In genomic region chr11:48111941-48112340, GRCh38 we compare ENCODE assay signal across 25 cellular contexts.
DNase-seq lines count a peak whose midpoint lies in the region; ATAC-seq and TF ChIP-seq lines count a peak whose summit lies in the region.
"Had no signal": no experiment of that assay in that cellular context is flagged by ENCODE, and none has a peak within 500 bp of the region (broad histone marks: within the 10 kb centered on the region; RNA-seq: fewer than 3 reads in every experiment).

No MANE protein-coding gene starts in this region.

- no peak overlapping the region for H3K4me3 Mint-ChIP-seq in stimulated activated memory B cell treated with anti-CD40 and anti-IgM and Interleukin-4, amounts not matched to agents 10 μg/mL and 1 μg/mL and 100 μg/mL, for 72 hours
- H3K4me3 Mint-ChIP-seq in endodermal cell = no peak overlapping the region
- H3K4me3 Mint-ChIP-seq: activated naive CD8-positive, alpha-beta T cell treated with anti-CD3 and anti-CD28 coated beads, Interleukin-2, amount 50 U/mL, for 24 hours; immature natural killer cell; T-helper 2 cell treated with Interferon-gamma antibody and Interleukin-4, amounts not matched to agents 5 μg/mL and 100 μg/mL, for 36 hours had no signal

- no peak for TF ChIP-seq EP300 in suprapubic skin (IDR thresholded peaks at IDR 0.05)

- no peaks in the 10 kb centered on the region for H3F3A ChIP-seq in Loucy (ENCODE audit: low read depth)

- no peak overlapping the region for H3K4me2 ChIP-seq in Loucy (ENCODE audit: low read depth, low read length, poor library complexity, severe bottlenecking)
- H3K4me2 ChIP-seq: A549, hepatocyte had no signal

- H3K36me3 Mint-ChIP-seq in stimulated activated memory B cell treated with anti-CD40 and anti-IgM and Interleukin-4, amounts not matched to agents 10 μg/mL and 1 μg/mL and 100 μg/mL, for 72 hours = peaks cover 30% of the 10 kb centered on the region
- H3K36me3 Mint-ChIP-seq in endodermal cell (ENCODE audit: low read depth) = peaks cover 19% of the 10 kb centered on the region

- H3K9me3 ChIP-seq in cardiac muscle cell (ENCODE audit: low read depth) (no peaks in the 10 kb centered on the region), Loucy (ENCODE audit: insufficient read depth, low read depth, low read length) (peaks cover 11% of the 10 kb centered on the region), suprapubic skin (peaks cover 5% of the 10 kb centered on the region), endodermal cell (ENCODE audit: control insufficient read depth, low read length) (peaks cover 33% of the 10 kb centered on the region), adrenal gland (replicated peaks in 1 of 3) (peaks cover 0 to 14% (median 5%) of the 10 kb centered on the region in 3 donors)

- TF ChIP-seq CTCF in cardiac muscle cell (IDR thresholded peaks at IDR 0.05; ENCODE audit: low read depth, low read length) (no peak), Loucy (conservative IDR thresholded peaks at IDR 0.05; ENCODE audit: low read length) (no peak), suprapubic skin (IDR thresholded peaks at IDR 0.05) (no peak), endodermal cell (conservative IDR thresholded peaks at IDR 0.05) (no peak), adrenal gland (IDR thresholded peaks at IDR 0.05) (no peak)

- H3K4me1 Mint-ChIP-seq in stimulated activated memory B cell treated with anti-CD40 and anti-IgM and Interleukin-4, amounts not matched to agents 10 μg/mL and 1 μg/mL and 100 μg/mL, for 72 hours = peaks cover 35% of the 10 kb centered on the region
- peaks cover 7% of the 10 kb centered on the region for H3K4me1 Mint-ChIP-seq in endodermal cell

- intact Hi-C loops in Right ventricle myocardium inferior (cut with DNase I) (no loop called here), adrenal gland (cut with DNase I) (loop anchor here in 1 of 2 donors (2.0 kb wide), 1 partner anchor 177 kb away; no protein-coding TSS in a partner anchor)

- no peaks in the 10 kb centered on the region for H3K27me3 Mint-ChIP-seq in stimulated activated memory B cell treated with anti-CD40 and anti-IgM and Interleukin-4, amounts not matched to agents 10 μg/mL and 1 μg/mL and 100 μg/mL, for 72 hours
- no peaks in the 10 kb centered on the region for H3K27me3 Mint-ChIP-seq in endodermal cell (ENCODE audit: insufficient read depth)
- H3K27me3 Mint-ChIP-seq: activated naive CD8-positive, alpha-beta T cell treated with anti-CD3 and anti-CD28 coated beads, Interleukin-2, amount 50 U/mL, for 24 hours had no signal

- no peaks in the 10 kb centered on the region for H3K9me2 ChIP-seq in Loucy (replicated peaks; ENCODE audit: low read depth, low read length)

- H3K4me3 ChIP-seq in cardiac muscle cell (no peak overlapping the region), Loucy (ENCODE audit: low read length, poor library complexity, severe bottlenecking) (no peak overlapping the region), suprapubic skin (no peak overlapping the region), endodermal cell (ENCODE audit: low read length) (no peak overlapping the region), adrenal gland (no peak overlapping the region)
- H3K4me3 ChIP-seq: A549, hepatocyte, psoas muscle had no signal

- peak in 1 of 2 donors; percentile 14 for DNase-seq in cardiac muscle cell (ENCODE audit: low read depth in 1 of 2, low spot score in 1 of 2)
- no peak for DNase-seq in Right ventricle myocardium inferior (ENCODE audit: missing footprints)
- DNase-seq in kidney tubule cell (ENCODE audit: low spot score) = peak; percentile 79
- no peak for DNase-seq in suprapubic skin (ENCODE audit: low spot score in 2 of 2)
- DNase-seq in endodermal cell = no peak
- no peak for DNase-seq in adrenal gland
- DNase-seq: activated CD4-positive, alpha-beta T cell treated with anti-CD3 and anti-CD28 coated beads, Interleukin-2, amount 50 U/mL, for 1 hour; activated naive CD8-positive, alpha-beta T cell treated with anti-CD3 and anti-CD28 coated beads, Interleukin-2, amount 50 U/mL, for 24 hours; COR-L47; DND-41; foreskin melanocyte; immature natural killer cell; NCI-H1092 treated with DMSO at 0.1 percent for 48 hours; NCI-H2029 treated with DMSO at 0.1 percent for 48 hours; NCI-H345; NCI-H748 treated with DMSO at 0.1 percent for 48 hours; psoas muscle; RPMI8226; substantia nigra had no signal

- H3K9ac ChIP-seq in Loucy (ENCODE audit: low read depth, low read length, poor library complexity, severe bottlenecking) (no peak overlapping the region), endodermal cell (ENCODE audit: extremely low read depth, low read length, poor library complexity, severe bottlenecking) (no peak overlapping the region)

- H3K4me1 ChIP-seq in cardiac muscle cell (ENCODE audit: low read depth) = peaks cover 7% of the 10 kb centered on the region
- H3K4me1 ChIP-seq in Loucy (ENCODE audit: insufficient read depth, low read length, poor library complexity, severe bottlenecking) = peaks cover 5% of the 10 kb centered on the region
- H3K4me1 ChIP-seq in suprapubic skin = peaks cover 14% of the 10 kb centered on the region
- no peaks in the 10 kb centered on the region for H3K4me1 ChIP-seq in endodermal cell (ENCODE audit: control insufficient read depth, insufficient read depth, low read length)
- H3K4me1 ChIP-seq in adrenal gland (replicated peaks in 1 of 2) = peaks cover 5 to 16% of the 10 kb centered on the region in 2 donors

- H3K27me3 ChIP-seq in cardiac muscle cell = no peaks in the 10 kb centered on the region
- H3K27me3 ChIP-seq in Loucy (ENCODE audit: insufficient read depth, low read length, poor library complexity, severe bottlenecking) = no peaks in the 10 kb centered on the region
- no peaks in the 10 kb centered on the region for H3K27me3 ChIP-seq in suprapubic skin
- no peaks in the 10 kb centered on the region for H3K27me3 ChIP-seq in endodermal cell (ENCODE audit: control insufficient read depth, insufficient read depth, low read length, poor library complexity, severe bottlenecking)
- no peaks in the 10 kb centered on the region for H3K27me3 ChIP-seq in adrenal gland
- H3K27me3 ChIP-seq: hepatocyte had no signal

- H3K36me3 ChIP-seq in cardiac muscle cell = no peaks in the 10 kb centered on the region
- no peaks in the 10 kb centered on the region for H3K36me3 ChIP-seq in Loucy (ENCODE audit: insufficient read depth, low read length)
- no peaks in the 10 kb centered on the region for H3K36me3 ChIP-seq in suprapubic skin
- H3K36me3 ChIP-seq in endodermal cell (ENCODE audit: control insufficient read depth, insufficient read depth, low read length) = peaks cover 20% of the 10 kb centered on the region
- H3K36me3 ChIP-seq in adrenal gland (replicated peaks in 1 of 2) = no peaks in the 10 kb centered on the region

- H4K20me1 ChIP-seq in Loucy (ENCODE audit: insufficient read depth, low read length, poor library complexity, severe bottlenecking) = no peaks in the 10 kb centered on the region

- no peaks in the 10 kb centered on the region for H3K79me2 ChIP-seq in Loucy (ENCODE audit: insufficient read depth, low read length)

- no peak for ATAC-seq in Right ventricle myocardium inferior
- no peak for ATAC-seq in stimulated activated memory B cell treated with anti-CD40 and anti-IgM and Interleukin-4, amounts not matched to agents 10 μg/mL and 1 μg/mL and 100 μg/mL, for 72 hours
- ATAC-seq: A549; activated naive CD8-positive, alpha-beta T cell treated with anti-CD3 and anti-CD28 coated beads, Interleukin-2, amount 50 U/mL, for 24 hours; psoas muscle had no signal

- 0 out of 2 replicates have a peak overlapping the region, but pooled peaks have one; percentile 33 for H2AFZ ChIP-seq in Loucy (ENCODE audit: low read length)
- H2AFZ ChIP-seq: hepatocyte had no signal

- peak overlapping the region; percentile 27 for H3K27ac Mint-ChIP-seq in stimulated activated memory B cell treated with anti-CD40 and anti-IgM and Interleukin-4, amounts not matched to agents 10 μg/mL and 1 μg/mL and 100 μg/mL, for 72 hours
- H3K27ac Mint-ChIP-seq in endodermal cell = no peak overlapping the region

- 59% methylated on average over 2 of the region's 3 CpGs for WGBS in suprapubic skin
- 91 to 93% methylated on average over 2 to 3 of the region's 3 CpGs for WGBS in endodermal cell (ENCODE audit: insufficient coverage in 1 of 2, insufficient read length in 1 of 2), 2 experiments
- WGBS in adrenal gland, 4 donors = 51 to 72% (median 66%) methylated on average over 3 of the region's 3 CpGs

- H3K9me3 Mint-ChIP-seq in stimulated activated memory B cell treated with anti-CD40 and anti-IgM and Interleukin-4, amounts not matched to agents 10 μg/mL and 1 μg/mL and 100 μg/mL, for 72 hours = peaks cover 14% of the 10 kb centered on the region
- peaks cover 13% of the 10 kb centered on the region for H3K9me3 Mint-ChIP-seq in endodermal cell

- TF ChIP-seq POLR2A in suprapubic skin (IDR thresholded peaks at IDR 0.05) (no peak), adrenal gland (IDR thresholded peaks at IDR 0.05) (no peak)

- H3K27ac ChIP-seq in cardiac muscle cell (peak overlapping the region; percentile 35), suprapubic skin (no peak overlapping the region), endodermal cell (ENCODE audit: low read depth, low read length) (no peak overlapping the region), adrenal gland (no peak overlapping the region)
- H3K27ac ChIP-seq: hepatocyte, psoas muscle, VCaP had no signal
